ENCODE assay signal across 28 cellular contexts in the genomic region with DNA sequence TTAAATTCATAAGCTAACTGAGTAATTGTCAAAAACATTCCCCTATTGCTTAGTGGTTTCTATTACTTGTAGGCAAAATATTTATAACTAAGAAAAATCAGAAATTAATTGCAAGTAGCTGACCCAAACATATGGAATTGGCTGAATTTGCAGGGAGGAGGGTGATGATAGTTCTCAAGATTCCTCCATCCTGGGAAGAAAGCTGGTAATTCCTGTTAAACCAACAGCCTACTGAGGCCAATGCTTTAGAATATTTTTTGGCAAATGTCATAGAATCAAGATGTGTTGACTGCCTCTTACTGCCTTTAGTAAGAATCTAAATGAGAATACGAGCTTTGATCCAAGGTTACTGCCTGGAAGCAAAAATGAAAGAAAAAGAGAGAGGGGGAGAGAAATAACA.
DNase-seq lines count a peak whose midpoint lies in the region; ATAC-seq, FAIRE-seq and TF ChIP-seq lines count a peak whose summit lies in the region.
"Had no signal": no experiment of that assay in that cellular context is flagged by ENCODE, and none has a peak within 500 bp of the region (broad histone marks: within the 10 kb centered on the region; RNA-seq: fewer than 3 reads in every experiment).

No MANE protein-coding gene starts in this region.

- H2AFZ ChIP-seq in ACC112 (ENCODE audit: low read length, unreplicated experiment): no peak overlapping the region

- no peak overlapping the region for H3K4me3 ChIP-seq in ACC112 (ENCODE audit: low read depth, low read length)
- no peak overlapping the region for H3K4me3 ChIP-seq in fibroblast of mammary gland (ENCODE audit: control insufficient read depth, low read depth, low read length)
- no peak overlapping the region for H3K4me3 ChIP-seq in psoas muscle
- no peak overlapping the region for H3K4me3 ChIP-seq in A673 (ENCODE audit: low read depth, low read length, poor library complexity, severe bottlenecking)
- H3K4me3 ChIP-seq in kidney (ENCODE audit: low read length in 2 of 2): no peak overlapping the region
- H3K4me3 ChIP-seq: Peyer's patch, SJCRH30 had no signal

- H3K9me3 ChIP-seq in psoas muscle (no peaks in the 10 kb centered on the region), A673 (ENCODE audit: low read depth, low read length, poor library complexity, severe bottlenecking) (no peaks in the 10 kb centered on the region), kidney (ENCODE audit: control insufficient read depth in 1 of 2, low read length in 2 of 2) (peaks cover 0 to 6% of the 10 kb centered on the region in 2 donors)
- H3K9me3 ChIP-seq: Peyer's patch, SJCRH30 had no signal

- no peak for ATAC-seq in psoas muscle
- ATAC-seq in T-cell (replicated peaks in 1 of 4): no peak
- no peak for ATAC-seq in HG03439 (IDR thresholded peaks at IDR 0.05; ENCODE audit: unreplicated experiment)
- ATAC-seq: left colon had no signal

- no peaks in the 10 kb centered on the region for H3K79me2 ChIP-seq in ACC112 (ENCODE audit: control insufficient read depth, insufficient read depth, low read length, unreplicated experiment)

- TF ChIP-seq CTCF in HFFc6 (IDR thresholded peaks at IDR 0.05): no peak
- TF ChIP-seq CTCF in fibroblast of mammary gland (conservative IDR thresholded peaks at IDR 0.05; ENCODE audit: control insufficient read depth, insufficient read depth, low read depth, low read length): no peak
- no peak for TF ChIP-seq CTCF in psoas muscle (IDR thresholded peaks at IDR 0.05)
- no peak for TF ChIP-seq CTCF in A673 (conservative IDR thresholded peaks at IDR 0.05; ENCODE audit: low read depth, low read length)
- TF ChIP-seq CTCF in kidney (IDR thresholded peaks at IDR 0.05; ENCODE audit: borderline replicate concordance, extremely low read depth, insufficient read depth): no peak

- peak overlapping the region; percentile 81 for H3K27ac Mint-ChIP-seq in HFFc6
- H3K27ac Mint-ChIP-seq in T-cell: no peak overlapping the region
- H3K27ac Mint-ChIP-seq: activated CD4-positive, alpha-beta memory T cell treated with anti-CD3 and anti-CD28 coated beads for 36 hours; activated naive CD4-positive, alpha-beta T cell treated with anti-CD3 and anti-CD28 coated beads, Interleukin-2, amount 10 ng/mL, durations not matched to agents 7 days and 5 days had no signal

- peaks cover 3% of the 10 kb centered on the region; the same call in 1 of the 2 replicates for H3K36me3 Mint-ChIP-seq in HFFc6 (ENCODE audit: low read depth)
- H3K36me3 Mint-ChIP-seq in T-cell: no peaks in the 10 kb centered on the region
- H3K36me3 Mint-ChIP-seq: activated CD4-positive, alpha-beta memory T cell treated with anti-CD3 and anti-CD28 coated beads for 36 hours; activated naive CD4-positive, alpha-beta T cell treated with anti-CD3 and anti-CD28 coated beads, Interleukin-2, amount 10 ng/mL, durations not matched to agents 7 days and 5 days had no signal

- no peaks in the 10 kb centered on the region for H3K36me3 ChIP-seq in ACC112 (ENCODE audit: insufficient read depth, low read length)
- H3K36me3 ChIP-seq in psoas muscle (ENCODE audit: insufficient read depth in 1 of 2, low read depth in 1 of 2): no peaks in the 10 kb centered on the region
- H3K36me3 ChIP-seq in A673 (ENCODE audit: insufficient read depth, low read length, poor library complexity, severe bottlenecking): no peaks in the 10 kb centered on the region
- no peaks in the 10 kb centered on the region for H3K36me3 ChIP-seq in kidney (ENCODE audit: control insufficient read depth in 1 of 2, insufficient read depth in 2 of 2, low read length in 2 of 2)
- H3K36me3 ChIP-seq: Peyer's patch, SJCRH30 had no signal

- intact Hi-C loops in psoas muscle (cut with DNase I) (no loop called here), A673 (cut with micrococcal nuclease; ENCODE audit: unreplicated experiment) (loop anchor here (5.0 kb wide), 1 partner anchor 87 kb away; no protein-coding TSS in a partner anchor), kidney (cut with DNase I) (no loop called here)

- H3K27me3 Mint-ChIP-seq in HFFc6 (ENCODE audit: insufficient read depth) (no peaks in the 10 kb centered on the region), T-cell (peaks cover 29 to 31% of the 10 kb centered on the region in 2 donors)

- DNase-seq in HFFc6: peak; percentile 53
- peak; percentile 45 for DNase-seq in fibroblast of mammary gland (ENCODE audit: low read depth)
- DNase-seq in psoas muscle: no peak
- no peak for DNase-seq in A673 (ENCODE audit: low spot score)
- DNase-seq in T-cell: no peak
- no peak for DNase-seq in kidney
- DNase-seq: activated CD4-positive, alpha-beta memory T cell treated with anti-CD3 and anti-CD28 coated beads for 36 hours; activated CD8-positive, alpha-beta memory T cell treated with anti-CD3 and anti-CD28 coated beads, Interleukin-2, amount 50 U/mL, for 48 hours; activated naive CD4-positive, alpha-beta T cell treated with anti-CD3 and anti-CD28 coated beads, Interleukin-2, amount 10 ng/mL, durations not matched to agents 7 days and 5 days; anterior cingulate cortex; C1 segment of cervical spinal cord; caudate nucleus; COR-L47; DMS79; GF-D8; head of caudate nucleus; left colon; mesendoderm; NCI-H1105 treated with DMSO at 0.1 percent for 48 hours; NCI-H1930; nucleus accumbens; Peyer's patch; SJCRH30; stimulated activated CD4-positive, alpha-beta T cell treated with anti-CD3 and anti-CD28 coated beads, Interleukin-2, amount 100 ng/mL, for 24 hours had no signal

- CTCF ChIA-PET in A673 (lab: Charles Lee) (interaction anchor here (0.7 kb wide), 1 partner anchor 127 kb away, joined by 4 read pairs; no protein-coding TSS in a partner anchor), T-cell (lab: Charles Lee) (interaction anchor here in 1 of 2 donors (0.6 kb wide), 1 partner anchor 24 kb away, joined by 5 read pairs; no protein-coding TSS in a partner anchor)

- H3K9me3 Mint-ChIP-seq in HFFc6: no peaks in the 10 kb centered on the region
- peaks cover 0 to 4% (median 4%) of the 10 kb centered on the region in 3 donors for H3K9me3 Mint-ChIP-seq in T-cell
- H3K9me3 Mint-ChIP-seq: activated naive CD4-positive, alpha-beta T cell treated with anti-CD3 and anti-CD28 coated beads, Interleukin-2, amount 10 ng/mL, durations not matched to agents 7 days and 5 days had no signal

- FAIRE-seq in kidney (lab: Jason Lieb, UNC): no peak
- FAIRE-seq: H54, TTC549 had no signal

- H3K27ac ChIP-seq in ACC112 (ENCODE audit: low read depth, low read length) (peak overlapping the region; percentile 95), psoas muscle (peak overlapping the region; percentile 6), A673 (ENCODE audit: low read depth, low read length, poor library complexity, severe bottlenecking) (no peak overlapping the region), kidney (ENCODE audit: low read depth in 2 of 2, low read length in 2 of 2) (no peak overlapping the region)
- H3K27ac ChIP-seq: Peyer's patch, SJCRH30 had no signal

- 70 to 93% (median 75%) methylated on average over 1 of the region's 1 CpG for WGBS in psoas muscle, 3 donors

- POLR2A ChIA-PET in A673 (lab: Charles Lee; ENCODE audit: low non-redundant PET) (no interaction called here), T-cell (lab: Charles Lee) (no interaction called here)

- H3K4me1 ChIP-seq in ACC112 (ENCODE audit: control insufficient read depth, insufficient read depth, low read length, unreplicated experiment) (peaks cover 50% of the 10 kb centered on the region), psoas muscle (peaks cover 37% of the 10 kb centered on the region), A673 (ENCODE audit: insufficient read depth, low read length, poor library complexity, severe bottlenecking) (peaks cover 22% of the 10 kb centered on the region), kidney (ENCODE audit: control insufficient read depth in 1 of 2, insufficient read depth in 1 of 2, low read depth in 1 of 2, low read length in 2 of 2) (peaks cover 5 to 7% of the 10 kb centered on the region in 2 donors)

- BruUV-seq in A673 (replicated peaks; lab: Mats Ljungman, UMichigan): no TSS peak

- peak overlapping the region; percentile 57 for H3K4me3 Mint-ChIP-seq in HFFc6
- no peak overlapping the region for H3K4me3 Mint-ChIP-seq in T-cell
- H3K4me3 Mint-ChIP-seq: activated CD4-positive, alpha-beta memory T cell treated with anti-CD3 and anti-CD28 coated beads for 36 hours; activated naive CD4-positive, alpha-beta T cell treated with anti-CD3 and anti-CD28 coated beads, Interleukin-2, amount 10 ng/mL, durations not matched to agents 7 days and 5 days had no signal

- H3K9ac ChIP-seq in kidney (ENCODE audit: low read length in 2 of 2): no peak overlapping the region

- peaks cover 90% of the 10 kb centered on the region for H3K4me1 Mint-ChIP-seq in HFFc6 (ENCODE audit: low read depth)
- H3K4me1 Mint-ChIP-seq in T-cell: peaks cover 9 to 14% (median 9%) of the 10 kb centered on the region in 3 donors

- H3K27me3 ChIP-seq in ACC112 (ENCODE audit: insufficient read depth, low read length) (no peaks in the 10 kb centered on the region), psoas muscle (ENCODE audit: insufficient read depth in 3 of 3, low read length in 2 of 3) (no peaks in the 10 kb centered on the region), A673 (replicated peaks; ENCODE audit: insufficient read depth, low read depth, low read length, poor library complexity) (peaks cover 14% of the 10 kb centered on the region)
- H3K27me3 ChIP-seq: Peyer's patch, SJCRH30 had no signal

Comparison
In these comparisons a context has a peak if more than half of its experiments do, and no peak if none do; other contexts are left out.
1. H3K27ac ChIP-seq: peak in ACC112 (single experiment) and psoas muscle (single experiment); none in A673 (single experiment) and kidney (0 of 2).
2. DNase-seq: peak in HFFc6 (single experiment) and fibroblast of mammary gland (single experiment); none in psoas muscle (0 of 2), A673 (single experiment), T-cell (0 of 34) and kidney (single experiment).